Comparison of ENCODE assay signal across 13 cellular contexts in genomic region chr2:182132605-182133004, GRCh38.
A peak's percentile ranks its signal among the peaks of the same experiment; 100 is the strongest.
DNase-seq lines count a peak whose midpoint lies in the region; ATAC-seq, FAIRE-seq and TF ChIP-seq lines count a peak whose summit lies in the region.
"Had no signal": no experiment of that assay in that cellular context is flagged by ENCODE, and none has a peak within 500 bp of the region (broad histone marks: within the 10 kb centered on the region; RNA-seq: fewer than 3 reads in every experiment).

No MANE protein-coding gene starts in this region.

- no peaks in the 10 kb centered on the region for H3K79me2 ChIP-seq in astrocyte (ENCODE audit: insufficient read depth, low read length)

- peak; percentile 38 for TF ChIP-seq RAD21 in Ishikawa (IDR thresholded peaks at IDR 0.05; ENCODE audit: low read depth)

- DNase-seq in BJ (ENCODE audit: low read depth) (no peak), astrocyte (ENCODE audit: low read depth) (no peak), iris pigment epithelial cell (ENCODE audit: low read depth) (peak; percentile 14), T-helper 2 cell (no peak), T-cell (no peak)
- DNase-seq in activated CD4-positive, alpha-beta T cell treated with anti-CD3 and anti-CD28 coated beads for 48 hours = no peak
- no peak for DNase-seq in stimulated activated CD4-positive, alpha-beta T cell treated with anti-CD3 and anti-CD28 coated beads, Interleukin-4, amount 100 ng/mL, for 1 hour
- DNase-seq: activated T-cell treated with anti-CD3 and anti-CD28 coated beads, Interleukin-2, amount 50 U/mL, for 24 hours; nephron progenitor cell; Peyer's patch had no signal

- H3K4me3 ChIP-seq in BJ (ENCODE audit: low read depth, low read length) (no peak overlapping the region), astrocyte (ENCODE audit: insufficient read depth, low read depth, low read length) (no peak overlapping the region)
- H3K4me3 ChIP-seq: esophagus muscularis mucosa, Peyer's patch had no signal

- H3K4me1 Mint-ChIP-seq in astrocyte (ENCODE audit: low read depth, unreplicated experiment) (peaks cover 13% of the 10 kb centered on the region), T-cell (no peaks in the 10 kb centered on the region)

- peaks cover 16% of the 10 kb centered on the region for H3K4me1 ChIP-seq in astrocyte (ENCODE audit: insufficient read depth, low read length)
- H3K4me1 ChIP-seq: esophagus muscularis mucosa, Peyer's patch had no signal

- POLR2A ChIA-PET in BJ (lab: Charles Lee) = no interaction called here
- POLR2A ChIA-PET in T-cell (lab: Charles Lee) = no interaction called here

- CTCF ChIA-PET in BJ (lab: Yijun Ruan, JAX) = interaction anchor here (0.7 to 2.3 kb wide), 5 partner anchors 13 to 456 kb away, joined by 3 to 5 read pairs (median 3); no protein-coding TSS in a partner anchor
- CTCF ChIA-PET in T-cell (lab: Charles Lee) = interaction anchor here in 1 of 2 donors (0.6 kb wide), 1 partner anchor 179 kb away, joined by 4 read pairs; no protein-coding TSS in a partner anchor

- no peaks in the 10 kb centered on the region for H3K36me3 Mint-ChIP-seq in astrocyte (ENCODE audit: low read depth, unreplicated experiment)
- no peaks in the 10 kb centered on the region for H3K36me3 Mint-ChIP-seq in T-cell

- ATAC-seq in T-cell (replicated peaks in 1 of 4) = no peak

- H3K9me3 Mint-ChIP-seq in astrocyte (ENCODE audit: unreplicated experiment) = no peaks in the 10 kb centered on the region
- H3K9me3 Mint-ChIP-seq in T-cell = no peaks in the 10 kb centered on the region
- H3K9me3 Mint-ChIP-seq: activated T-cell treated with anti-CD3 and anti-CD28 coated beads, Interleukin-2, amount 50 U/mL, for 24 hours; nephron progenitor cell had no signal

- TF ChIP-seq EP300 in Ishikawa (IDR thresholded peaks at IDR 0.05; ENCODE audit: borderline replicate concordance) = no peak

- H3K27me3 ChIP-seq in BJ (ENCODE audit: control insufficient read depth, insufficient read depth, low read length) (no peaks in the 10 kb centered on the region), astrocyte (ENCODE audit: insufficient read depth, low read length) (no peaks in the 10 kb centered on the region)
- H3K27me3 ChIP-seq: esophagus muscularis mucosa, Peyer's patch had no signal

- H3K4me3 Mint-ChIP-seq in astrocyte (ENCODE audit: unreplicated experiment) = no peak overlapping the region
- no peak overlapping the region for H3K4me3 Mint-ChIP-seq in T-cell
- H3K4me3 Mint-ChIP-seq: activated T-cell treated with anti-CD3 and anti-CD28 coated beads, Interleukin-2, amount 50 U/mL, for 24 hours; nephron progenitor cell had no signal

- no peak overlapping the region for H3K4me2 ChIP-seq in astrocyte (ENCODE audit: low read length)

- H3K27ac ChIP-seq in astrocyte (ENCODE audit: low read depth, low read length) = no peak overlapping the region
- H3K27ac ChIP-seq: esophagus muscularis mucosa, Peyer's patch had no signal

- H3K36me3 ChIP-seq in BJ (ENCODE audit: control insufficient read depth, insufficient read depth, low read length) (no peaks in the 10 kb centered on the region), astrocyte (ENCODE audit: insufficient read depth, low read length) (no peaks in the 10 kb centered on the region)
- H3K36me3 ChIP-seq: esophagus muscularis mucosa, Peyer's patch had no signal

- H3K27me3 Mint-ChIP-seq in astrocyte (ENCODE audit: low read depth, unreplicated experiment) = no peaks in the 10 kb centered on the region
- H3K27me3 Mint-ChIP-seq in T-cell = peaks cover 0 to 3% of the 10 kb centered on the region in 2 donors

- no peak for FAIRE-seq in astrocyte (lab: Jason Lieb, UNC)
- FAIRE-seq: keratinocyte had no signal

- no peak overlapping the region for H3K9ac ChIP-seq in astrocyte (ENCODE audit: low read length)

- H2AFZ ChIP-seq in astrocyte (ENCODE audit: low read depth, low read length) = no peak overlapping the region

- H3K27ac Mint-ChIP-seq in astrocyte (ENCODE audit: unreplicated experiment) (no peak overlapping the region), T-cell (no peak overlapping the region)
- H3K27ac Mint-ChIP-seq: activated T-cell treated with anti-CD3 and anti-CD28 coated beads, Interleukin-2, amount 50 U/mL, for 24 hours; nephron progenitor cell had no signal

- peak; percentile 36 for TF ChIP-seq CTCF in BJ (IDR thresholded peaks at IDR 0.05; ENCODE audit: insufficient read depth, low read depth, low read length)
- TF ChIP-seq CTCF in astrocyte (IDR thresholded peaks at IDR 0.05; ENCODE audit: insufficient read depth, low read depth, low read length) = peak; percentile 31

- no peaks in the 10 kb centered on the region for H4K20me1 ChIP-seq in astrocyte (ENCODE audit: insufficient read depth, low read length)

- no peaks in the 10 kb centered on the region for H3K9me3 ChIP-seq in astrocyte (ENCODE audit: insufficient read depth, low read depth, low read length)
- H3K9me3 ChIP-seq: esophagus muscularis mucosa, Peyer's patch had no signal

TF ChIP-seq in Ishikawa, 13 proteins besides CTCF, POLR2A, EP300 and RAD21:
- TF ChIP-seq REST (IDR thresholded peaks at IDR 0.05; ENCODE audit: low read depth) = no peak
- TF ChIP-seq TEAD4 (IDR thresholded peaks at IDR 0.05) = no peak
- TF ChIP-seq, protein P1, sequence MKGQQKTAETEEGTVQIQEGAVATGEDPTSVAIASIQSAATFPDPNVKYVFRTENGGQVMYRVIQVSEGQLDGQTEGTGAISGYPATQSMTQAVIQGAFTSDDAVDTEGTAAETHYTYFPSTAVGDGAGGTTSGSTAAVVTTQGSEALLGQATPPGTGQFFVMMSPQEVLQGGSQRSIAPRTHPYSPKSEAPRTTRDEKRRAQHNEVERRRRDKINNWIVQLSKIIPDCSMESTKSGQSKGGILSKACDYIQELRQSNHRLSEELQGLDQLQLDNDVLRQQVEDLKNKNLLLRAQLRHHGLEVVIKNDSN (IDR thresholded peaks at IDR 0.05) = no peak
- TF ChIP-seq FOXM1 (IDR thresholded peaks at IDR 0.05; ENCODE audit: borderline replicate concordance, low read depth) = no peak
- TF ChIP-seq ZBTB7A (IDR thresholded peaks at IDR 0.05; ENCODE audit: low read depth) = no peak
- no peak for TF ChIP-seq CREB1 (IDR thresholded peaks at IDR 0.05; ENCODE audit: low read depth)
- TF ChIP-seq CEBPB (IDR thresholded peaks at IDR 0.05) = no peak
- TF ChIP-seq MAX (IDR thresholded peaks at IDR 0.05) = no peak
- no peak for TF ChIP-seq TCF12 (IDR thresholded peaks at IDR 0.05; ENCODE audit: low read depth)
TF ChIP-seq in Ishikawa: peak in this region for 0.
